ENCODE assay signal across 17 cellular contexts in genomic region chr12:19154696-19155095, GRCh38. TPM values are rescaled to one million over a fixed set of nuclear protein-coding genes. Genes with fewer than 3 reads are reported as not detected.
DNase-seq lines count a peak whose midpoint lies in the region; ATAC-seq, FAIRE-seq and TF ChIP-seq lines count a peak whose summit lies in the region.
"Had no signal": no experiment of that assay in that cellular context is flagged by ENCODE, and none has a peak within 500 bp of the region (broad histone marks: within the 10 kb centered on the region; RNA-seq: fewer than 3 reads in every experiment).

No MANE protein-coding gene starts in this region.

- ATAC-seq in GM21447 (IDR thresholded peaks at IDR 0.05; ENCODE audit: unreplicated experiment) (no peak), GM18498 (IDR thresholded peaks at IDR 0.05; ENCODE audit: unreplicated experiment) (no peak)

- H3K36me3 ChIP-seq in GM23248 (ENCODE audit: low read depth) (0 out of 2 replicates have a peak, but pooled peaks cover 3% of the 10 kb centered on the region), adipocyte (ENCODE audit: control insufficient read depth, insufficient read depth, low read length, severe bottlenecking) (no peaks in the 10 kb centered on the region), kidney (ENCODE audit: control insufficient read depth in 1 of 2, insufficient read depth in 2 of 2, low read length in 2 of 2) (no peaks in the 10 kb centered on the region)

- H3K9ac ChIP-seq in GM23248 (no peak overlapping the region), adipocyte (ENCODE audit: low read length) (no peak overlapping the region), kidney (ENCODE audit: low read length in 2 of 2) (peak overlapping the region in 1 of 2 donors; percentile 13)
- H3K9ac ChIP-seq: KMS-11 had no signal

- no peaks in the 10 kb centered on the region for H3K27me3 ChIP-seq in GM23248 (replicated peaks; ENCODE audit: insufficient read depth)
- H3K27me3 ChIP-seq in adipocyte (replicated peaks; ENCODE audit: control insufficient read depth, insufficient read depth, low read length), result no peaks in the 10 kb centered on the region

- no peaks in the 10 kb centered on the region for H3K4me1 Mint-ChIP-seq in activated CD4-positive, alpha-beta memory T cell treated with anti-CD3 and anti-CD28 coated beads for 36 hours (ENCODE audit: low read depth)
- H3K4me1 Mint-ChIP-seq: B cell had no signal

- no peaks in the 10 kb centered on the region for H4K20me1 ChIP-seq in GM23248 (ENCODE audit: insufficient read depth)

- H3K9me3 Mint-ChIP-seq in activated CD4-positive, alpha-beta memory T cell treated with anti-CD3 and anti-CD28 coated beads for 36 hours, result no peaks in the 10 kb centered on the region
- H3K9me3 Mint-ChIP-seq: CD4-positive, alpha-beta memory T cell had no signal

- no peaks in the 10 kb centered on the region for H3K9me3 ChIP-seq in GM23248 (ENCODE audit: low read depth)
- no peaks in the 10 kb centered on the region for H3K9me3 ChIP-seq in adipocyte (ENCODE audit: control insufficient read depth, low read length)
- no peaks in the 10 kb centered on the region for H3K9me3 ChIP-seq in kidney (ENCODE audit: control insufficient read depth in 1 of 2, low read length in 2 of 2)

- H3K4me3 ChIP-seq in GM23248 (no peak overlapping the region), adipocyte (ENCODE audit: low read length) (no peak overlapping the region), kidney (ENCODE audit: low read length in 2 of 2) (no peak overlapping the region)

- no peak overlapping the region for H2AFZ ChIP-seq in GM23248

- WGBS in GM23248 (ENCODE audit: low coverage in 1 of 2, low lambda C conversion rate in 2 of 2, missing lambda C conversion rate in 2 of 2), 2 experiments, result 21 to 22% methylated on average over 2 of the region's 2 CpGs

- H3F3A ChIP-seq in GM23248 (ENCODE audit: insufficient read depth), result peaks cover 9% of the 10 kb centered on the region; the same call in 1 of the 2 replicates

- H3K4me1 ChIP-seq in GM23248 (ENCODE audit: insufficient read depth), result peaks cover 34% of the 10 kb centered on the region; the same call in 1 of the 2 replicates
- peaks cover 29% of the 10 kb centered on the region for H3K4me1 ChIP-seq in adipocyte (ENCODE audit: control insufficient read depth, insufficient read depth, low read length)
- peaks cover 6 to 49% of the 10 kb centered on the region in 2 donors for H3K4me1 ChIP-seq in kidney (ENCODE audit: control insufficient read depth in 1 of 2, insufficient read depth in 1 of 2, low read depth in 1 of 2, low read length in 2 of 2)

- TF ChIP-seq CTCF in kidney (IDR thresholded peaks at IDR 0.05; ENCODE audit: borderline replicate concordance, extremely low read depth, insufficient read depth), result no peak

- peaks cover under 1% of the 10 kb centered on the region for H3K36me3 Mint-ChIP-seq in activated CD4-positive, alpha-beta memory T cell treated with anti-CD3 and anti-CD28 coated beads for 36 hours

- in situ Hi-C loops in GM23248 (cut with MboI), result no loop called here

- H3K4me3 Mint-ChIP-seq in activated CD4-positive, alpha-beta memory T cell treated with anti-CD3 and anti-CD28 coated beads for 36 hours, result no peak overlapping the region
- H3K4me3 Mint-ChIP-seq: B cell; CD4-positive, alpha-beta memory T cell had no signal

- H3K27ac ChIP-seq in GM23248 (no peak overlapping the region), kidney (ENCODE audit: low read depth in 2 of 2, low read length in 2 of 2) (peak overlapping the region; percentile 14 to 60)
- H3K27ac ChIP-seq: KMS-11 had no signal

- peak; percentile 18 for DNase-seq in GM23248
- peak; percentile 29 for DNase-seq in adipocyte (ENCODE audit: low read depth)
- peak; percentile 13 for DNase-seq in fibroblast of peridontal ligament (ENCODE audit: extremely low read depth)
- DNase-seq in kidney, result no peak
- DNase-seq in stimulated activated CD4-positive, alpha-beta T cell treated with anti-CD3 and anti-CD28 coated beads, Interleukin-1b, Interleukin-23, amount 100 ng/mL, for 48 hours, result no peak
- no peak for DNase-seq in activated CD4-positive, alpha-beta memory T cell treated with anti-CD3 and anti-CD28 coated beads for 36 hours
- DNase-seq: CD4-positive, alpha-beta memory T cell; DMS79; NCI-H1092; NCI-H1694; NCI-H446; NCI-H748 treated with DMSO at 0.1 percent for 48 hours had no signal

- no peak for FAIRE-seq in kidney (lab: Jason Lieb, UNC)
- FAIRE-seq: H54 had no signal

- CTCF ChIA-PET in activated CD4-positive, alpha-beta memory T cell treated with anti-CD3 and anti-CD28 coated beads for 36 hours (lab: Charles Lee), result no interaction called here

- H3K27ac Mint-ChIP-seq in activated CD4-positive, alpha-beta memory T cell treated with anti-CD3 and anti-CD28 coated beads for 36 hours, result no peak overlapping the region
- H3K27ac Mint-ChIP-seq: B cell; CD4-positive, alpha-beta memory T cell had no signal

- intact Hi-C loops in kidney (cut with DNase I), result no loop called here
- intact Hi-C loops in activated CD4-positive, alpha-beta memory T cell treated with anti-CD3 and anti-CD28 coated beads for 36 hours (cut with micrococcal nuclease), result no loop called here

- no peaks in the 10 kb centered on the region for H3K27me3 Mint-ChIP-seq in activated CD4-positive, alpha-beta memory T cell treated with anti-CD3 and anti-CD28 coated beads for 36 hours
- H3K27me3 Mint-ChIP-seq: B cell; CD4-positive, alpha-beta memory T cell had no signal

- POLR2A ChIA-PET in activated CD4-positive, alpha-beta memory T cell treated with anti-CD3 and anti-CD28 coated beads for 36 hours (lab: Charles Lee), result no interaction called here

- no peak overlapping the region for H3K4me2 ChIP-seq in GM23248 (ENCODE audit: unreplicated experiment)
- H3K4me2 ChIP-seq: KMS-11 had no signal

- peaks cover 40% of the 10 kb centered on the region for H3K79me2 ChIP-seq in GM23248 (ENCODE audit: insufficient read depth)

- no peaks in the 10 kb centered on the region for H3K9me2 ChIP-seq in GM23248 (ENCODE audit: insufficient read depth)

RNA-seq across cellular contexts. Expression of gene PLEKHA5, which starts 25.2 kb away (rescaled TPM):
- total RNA-seq in GM23248 (2014; rRNA removed; shearing (Covaris generic)), result 12.1 and 12.4 TPM in 2 replicates
- polyA plus RNA-seq in GM23248 (2016; fragmentation: Nextera tagmentation; extraction: Ambion mirVana), result 9.1 and 10.0 TPM in 2 replicates
- 52.9 TPM for total RNA-seq in kidney
- 26.6 TPM for polyA plus RNA-seq in kidney (ENCODE audit: insufficient read depth, low read depth, low replicate concordance)
- total RNA-seq in activated CD4-positive, alpha-beta memory T cell treated with anti-CD3 and anti-CD28 coated beads for 36 hours, result 1 to 10 TPM; 6.6 to 7.4 TPM

Comparison
In these comparisons a context has a peak if more than half of its experiments do, and no peak if none do; other contexts are left out.
1. DNase-seq: peak in GM23248 (single experiment), adipocyte (single experiment) and fibroblast of peridontal ligament (single experiment); none in kidney (single experiment), stimulated activated CD4-positive, alpha-beta T cell treated with anti-CD3 and anti-CD28 coated beads, Interleukin-1b, Interleukin-23, amount 100 ng/mL, for 48 hours (single experiment) and activated CD4-positive, alpha-beta memory T cell treated with anti-CD3 and anti-CD28 coated beads for 36 hours (single experiment).